Comparison of ENCODE assay signal across 8 cellular contexts in the genomic region with DNA sequence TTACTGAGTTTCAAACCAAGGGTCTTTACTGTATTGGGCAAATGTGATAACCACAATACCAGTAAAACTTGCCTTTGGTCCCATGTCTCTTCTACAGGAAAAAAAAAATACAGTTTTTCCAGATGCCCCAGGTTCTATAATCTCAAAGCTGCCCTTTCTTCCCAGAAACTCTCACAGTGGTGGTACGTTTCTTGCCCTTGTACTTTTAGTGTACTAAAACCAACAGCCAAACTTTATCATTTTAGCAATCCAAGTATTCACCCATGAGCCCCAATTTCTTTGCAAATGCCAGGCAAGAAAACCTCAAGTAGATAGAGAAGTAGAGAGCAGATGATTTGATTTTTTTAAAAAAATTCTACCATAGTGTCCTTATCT.
DNase-seq lines count a peak whose midpoint lies in the region; ATAC-seq, FAIRE-seq and TF ChIP-seq lines count a peak whose summit lies in the region.

No MANE protein-coding gene starts in this region.

- no peaks in the 10 kb centered on the region for H3K36me3 ChIP-seq in left ventricle myocardium inferior
- no peaks in the 10 kb centered on the region for H3K36me3 ChIP-seq in keratinocyte (ENCODE audit: control insufficient read depth in 2 of 2, extremely low read depth in 1 of 2, insufficient read depth in 2 of 2, low read length in 2 of 2)
- no peaks in the 10 kb centered on the region for H3K36me3 ChIP-seq in transverse colon

- peaks cover 22% of the 10 kb centered on the region for H3K4me1 ChIP-seq in left ventricle myocardium inferior
- H3K4me1 ChIP-seq in keratinocyte (ENCODE audit: control insufficient read depth, extremely low read depth, insufficient read depth, low read length): peaks cover 21% of the 10 kb centered on the region
- peaks cover 3 to 26% (median 12%) of the 10 kb centered on the region in 4 donors for H3K4me1 ChIP-seq in transverse colon

- H3K4me3 ChIP-seq in left ventricle myocardium inferior (peak overlapping the region; percentile 83), keratinocyte (ENCODE audit: control insufficient read depth in 2 of 3, extremely low read depth in 1 of 3, insufficient read depth in 2 of 3, low read depth in 1 of 3, low read length in 3 of 3) (peak overlapping the region; percentile 44 to 82 (median 70)), transverse colon (peak overlapping the region in 2 of 4 donors; percentile 66 to 92)

- no peak overlapping the region for H3K27ac Mint-ChIP-seq in activated T-helper 1 cell treated with anti-CD3 and anti-CD28 coated beads, Interleukin-12 subunit alpha, Interleukin-12 subunit beta, Interleukin-2, Interleukin-4 antibody, amounts not matched to agents 30 ng/mL and 10 ng/mL and 1 ng/mL, durations not matched to agents 14 hours and 24 hours and 36 hours

- H3K4me2 ChIP-seq in keratinocyte (ENCODE audit: control insufficient read depth, extremely low read depth, insufficient read depth, low read depth, low read length): peak overlapping the region; percentile 87

- intact Hi-C loops in left ventricle myocardium inferior (cut with micrococcal nuclease) (loop anchor here (10.0 kb wide), 1 partner anchor 240 kb away; no protein-coding TSS in a partner anchor), Right ventricle myocardium superior (cut with DNase I) (loop anchor here (5.0 kb wide), 1 partner anchor 237 kb away; no protein-coding TSS in a partner anchor), transverse colon (cut with DNase I; ENCODE audit: low total_unique reads) (no loop called here)
- intact Hi-C loops in activated T-helper 1 cell treated with anti-CD3 and anti-CD28 coated beads, Interleukin-12 subunit alpha, Interleukin-12 subunit beta, Interleukin-2, Interleukin-4 antibody, amounts not matched to agents 30 ng/mL and 10 ng/mL and 1 ng/mL, durations not matched to agents 14 hours and 24 hours and 36 hours (cut with micrococcal nuclease): loop anchor here (5.0 to 10.0 kb wide), 7 partner anchors 162 to 1730 kb away; a partner anchor contains a TSS

- no peaks in the 10 kb centered on the region for H3K27me3 Mint-ChIP-seq in activated T-helper 1 cell treated with anti-CD3 and anti-CD28 coated beads, Interleukin-12 subunit alpha, Interleukin-12 subunit beta, Interleukin-2, Interleukin-4 antibody, amounts not matched to agents 30 ng/mL and 10 ng/mL and 1 ng/mL, durations not matched to agents 14 hours and 24 hours and 36 hours (ENCODE audit: insufficient read depth)

- DNase-seq in left ventricle myocardium inferior (no peak), Right ventricle myocardium superior (no peak), keratinocyte (ENCODE audit: low read depth, low spot score) (no peak), transverse colon (no peak), NCI-H226 (no peak), NCI-H82 treated with DMSO at 0.1 percent for 48 hours (lab: John Stamatoyannopoulos, UW; ENCODE audit: unreplicated experiment) (no peak)
- DNase-seq in activated T-helper 1 cell treated with anti-CD3 and anti-CD28 coated beads, Interleukin-12 subunit alpha, Interleukin-12 subunit beta, Interleukin-2, Interleukin-4 antibody, amounts not matched to agents 30 ng/mL and 10 ng/mL and 1 ng/mL, durations not matched to agents 14 hours and 24 hours and 36 hours (ENCODE audit: low spot score): no peak

- H3K9me3 Mint-ChIP-seq in activated T-helper 1 cell treated with anti-CD3 and anti-CD28 coated beads, Interleukin-12 subunit alpha, Interleukin-12 subunit beta, Interleukin-2, Interleukin-4 antibody, amounts not matched to agents 30 ng/mL and 10 ng/mL and 1 ng/mL, durations not matched to agents 14 hours and 24 hours and 36 hours: no peaks in the 10 kb centered on the region

- no peaks in the 10 kb centered on the region for H3K79me2 ChIP-seq in keratinocyte (ENCODE audit: control insufficient read depth, insufficient read depth, low read length)

- TF ChIP-seq EP300 in transverse colon (IDR thresholded peaks at IDR 0.05; ENCODE audit: low read depth): no peak

- H3K9me3 ChIP-seq in left ventricle myocardium inferior (replicated peaks) (no peaks in the 10 kb centered on the region), keratinocyte (ENCODE audit: control insufficient read depth, low read depth, low read length) (no peaks in the 10 kb centered on the region), transverse colon (no peaks in the 10 kb centered on the region)

- peaks cover 58% of the 10 kb centered on the region for H3K4me1 Mint-ChIP-seq in activated T-helper 1 cell treated with anti-CD3 and anti-CD28 coated beads, Interleukin-12 subunit alpha, Interleukin-12 subunit beta, Interleukin-2, Interleukin-4 antibody, amounts not matched to agents 30 ng/mL and 10 ng/mL and 1 ng/mL, durations not matched to agents 14 hours and 24 hours and 36 hours (ENCODE audit: low read depth)

- TF ChIP-seq POLR2A in transverse colon (IDR thresholded peaks at IDR 0.05): no peak

- peaks cover 4% of the 10 kb centered on the region for H3K36me3 Mint-ChIP-seq in activated T-helper 1 cell treated with anti-CD3 and anti-CD28 coated beads, Interleukin-12 subunit alpha, Interleukin-12 subunit beta, Interleukin-2, Interleukin-4 antibody, amounts not matched to agents 30 ng/mL and 10 ng/mL and 1 ng/mL, durations not matched to agents 14 hours and 24 hours and 36 hours (ENCODE audit: low read depth)

- peak overlapping the region; percentile 32 for H3K4me3 Mint-ChIP-seq in activated T-helper 1 cell treated with anti-CD3 and anti-CD28 coated beads, Interleukin-12 subunit alpha, Interleukin-12 subunit beta, Interleukin-2, Interleukin-4 antibody, amounts not matched to agents 30 ng/mL and 10 ng/mL and 1 ng/mL, durations not matched to agents 14 hours and 24 hours and 36 hours

- H3K27ac ChIP-seq in left ventricle myocardium inferior (replicated peaks) (no peak overlapping the region), keratinocyte (ENCODE audit: control insufficient read depth, insufficient read depth, low read length) (peak overlapping the region; percentile 14), transverse colon (peak overlapping the region in 3 of 4 donors; percentile 18 to 96 (median 51))

- ATAC-seq in Right ventricle myocardium superior (ENCODE audit: poor library complexity) (no peak), GM19467 (IDR thresholded peaks at IDR 0.05; ENCODE audit: unreplicated experiment) (no peak)

- H3K9me1 ChIP-seq in keratinocyte (ENCODE audit: control insufficient read depth, extremely low read depth, insufficient read depth, low read length): no peaks in the 10 kb centered on the region

- H3K27me3 ChIP-seq in left ventricle myocardium inferior (ENCODE audit: low read depth): peaks cover 39% of the 10 kb centered on the region
- H3K27me3 ChIP-seq in keratinocyte (ENCODE audit: control insufficient read depth, extremely low read depth, insufficient read depth, low read length): no peaks in the 10 kb centered on the region
- peaks cover 5% of the 10 kb centered on the region for H3K27me3 ChIP-seq in transverse colon

- dilution Hi-C loops in keratinocyte (cut with MboI; ENCODE audit: extremely low pct_ligation_motif_present, low sequenced_read_pairs): no loop called here

- no peak for TF ChIP-seq CTCF in left ventricle myocardium inferior (IDR thresholded peaks at IDR 0.05; ENCODE audit: borderline replicate concordance)
- no peak for TF ChIP-seq CTCF in keratinocyte (optimal IDR thresholded peaks at IDR 0.05 in 1 of 3, IDR thresholded peaks at IDR 0.05 in 1 of 3, conservative IDR thresholded peaks at IDR 0.05 in 1 of 3; ENCODE audit: extremely low read depth in 1 of 3, insufficient read depth in 2 of 3, low read length in 3 of 3)
- TF ChIP-seq CTCF in transverse colon (IDR thresholded peaks at IDR 0.05): no peak

- H4K20me1 ChIP-seq in keratinocyte (ENCODE audit: control insufficient read depth, extremely low read depth, insufficient read depth, low read length): no peaks in the 10 kb centered on the region

- 9 to 18% methylated on average over 1 of the region's 1 CpG for WGBS in transverse colon (ENCODE audit: low coverage in 1 of 2), 2 donors

- H2AFZ ChIP-seq in keratinocyte (ENCODE audit: control insufficient read depth, low read length): peak overlapping the region; percentile 81

- FAIRE-seq in keratinocyte (lab: Jason Lieb, UNC): no peak

- in situ Hi-C loops in transverse colon (cut with MboI; ENCODE audit: low pct_ligation_motif_present in 1 of 4, low pct_unique_long_range_greater_than_20kb in 1 of 4, low sequenced_read_pairs in 3 of 4): loop anchor here in 3 of 4 donors (10.0 to 25.0 kb wide), 3 partner anchors 240 to 442 kb away; a partner anchor contains a TSS

- peak overlapping the region; percentile 62 for H3K9ac ChIP-seq in keratinocyte (ENCODE audit: control insufficient read depth, extremely low read depth, insufficient read depth, low read length)
